Comparison of ENCODE assay signal across 28 cellular contexts in the genomic region with DNA sequence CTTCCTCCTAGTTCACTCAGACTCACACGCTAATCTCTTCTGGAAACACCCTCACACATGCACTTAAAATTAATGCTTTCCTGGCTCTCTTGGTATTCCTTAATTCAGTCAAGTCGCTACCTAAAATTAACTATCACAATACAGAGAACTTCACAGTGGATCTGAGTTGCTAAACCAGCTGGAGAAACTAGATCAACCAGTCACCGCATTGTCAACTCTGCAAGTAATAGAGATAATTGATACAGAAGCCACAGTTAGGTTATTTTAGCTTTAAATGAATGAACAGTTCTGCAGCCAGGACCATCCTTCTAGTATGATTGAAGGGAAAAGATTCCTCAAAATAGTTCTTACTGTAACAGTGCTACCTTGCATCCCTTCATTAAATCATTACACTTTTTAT.
"Had no signal": no experiment of that assay in that cellular context is flagged by ENCODE, and none has a peak within 500 bp of the region (broad histone marks: within the 10 kb centered on the region; RNA-seq: fewer than 3 reads in every experiment).

No MANE protein-coding gene starts in this region.

- H3K4me3 ChIP-seq: heart right ventricle, hepatocyte, left lung, lung, pancreas, prostate gland, skin epidermis, stomach, testis, thyroid gland, transverse colon, upper lobe of right lung had no signal

- ATAC-seq: heart right ventricle; left colon; left lung; naive thymus-derived CD8-positive, alpha-beta T cell; pancreas; right cardiac atrium; sciatic nerve; stimulated activated naive B cell treated with anti-CD40 and anti-IgM and Interleukin-4, amounts not matched to agents 10 μg/mL and 1 μg/mL and 100 μg/mL, for 72 hours; stimulated activated naive CD8-positive, alpha-beta T cell treated with anti-CD3 and anti-CD28 coated beads, Interleukin-15, Interleukin-2, amounts not matched to agents 100 U/mL and 50 U/mL, for 24 hours; upper lobe of right lung had no signal

- H3K27ac Mint-ChIP-seq: naive thymus-derived CD8-positive, alpha-beta T cell; nephron; stimulated activated naive B cell treated with anti-CD40 and anti-IgM and Interleukin-4, amounts not matched to agents 10 μg/mL and 1 μg/mL and 100 μg/mL, for 72 hours had no signal

- H3K36me3 Mint-ChIP-seq: naive thymus-derived CD8-positive, alpha-beta T cell; stimulated activated naive B cell treated with anti-CD40 and anti-IgM and Interleukin-4, amounts not matched to agents 10 μg/mL and 1 μg/mL and 100 μg/mL, for 72 hours had no signal

- H3K36me3 ChIP-seq: heart right ventricle, left lung, pancreas, prostate gland, stomach, thyroid gland, transverse colon, upper lobe of right lung had no signal

- H2AFZ ChIP-seq: hepatocyte had no signal

- H3K4me1 ChIP-seq: prostate gland, thyroid gland, transverse colon had no signal

- DNase-seq: heart right ventricle; kidney glomerular epithelial cell; left colon; left lung; naive thymus-derived CD8-positive, alpha-beta T cell; nucleus accumbens; pancreas; posterior cingulate gyrus; retina; right cardiac atrium; stimulated activated CD4-positive, alpha-beta T cell treated with anti-CD3 and anti-CD28 coated beads, Interleukin-12 subunit alpha, Interleukin-12 subunit beta, amount 100 ng/mL, for 4 hours; stimulated activated CD4-positive, alpha-beta T cell treated with anti-CD3 and anti-CD28 coated beads, Interleukin-15, amount 100 ng/mL, for 24 hours; stimulated activated CD4-positive, alpha-beta T cell treated with anti-CD3 and anti-CD28 coated beads, Interleukin-2, amount 100 ng/mL, for 24 hours; stimulated activated CD4-positive, alpha-beta T cell treated with anti-CD3 and anti-CD28 coated beads, Interleukin-4, amount 100 ng/mL, for 1 hour; stimulated activated naive B cell treated with anti-CD40 and anti-IgM and Interleukin-4, amounts not matched to agents 10 μg/mL and 1 μg/mL and 100 μg/mL, for 72 hours; stimulated activated naive CD8-positive, alpha-beta T cell treated with anti-CD3 and anti-CD28 coated beads, Interleukin-15, Interleukin-2, amounts not matched to agents 100 U/mL and 50 U/mL, for 24 hours; stomach; testis; thyroid gland; transverse colon; upper lobe of right lung had no signal

- H3K4me2 ChIP-seq: hepatocyte had no signal

- H3K27me3 Mint-ChIP-seq: stimulated activated naive B cell treated with anti-CD40 and anti-IgM and Interleukin-4, amounts not matched to agents 10 μg/mL and 1 μg/mL and 100 μg/mL, for 72 hours had no signal

- H3K9me3 Mint-ChIP-seq: nephron; neural crest cell; stimulated activated naive B cell treated with anti-CD40 and anti-IgM and Interleukin-4, amounts not matched to agents 10 μg/mL and 1 μg/mL and 100 μg/mL, for 72 hours had no signal

- H3K9me3 ChIP-seq: heart right ventricle, left lung, pancreas, prostate gland, stomach, testis, thyroid gland, transverse colon, upper lobe of right lung had no signal

- H3K27ac ChIP-seq: hepatocyte, left lung, pancreas, prostate gland, testis, thyroid gland, transverse colon, upper lobe of right lung had no signal

- H3K4me3 Mint-ChIP-seq: naive thymus-derived CD8-positive, alpha-beta T cell; nephron; neural crest cell; stimulated activated naive B cell treated with anti-CD40 and anti-IgM and Interleukin-4, amounts not matched to agents 10 μg/mL and 1 μg/mL and 100 μg/mL, for 72 hours had no signal
